Comparison of ENCODE assay signal across 25 cellular contexts in genomic region chr2:192571636-192572035, GRCh38.
DNase-seq lines count a peak whose midpoint lies in the region; ATAC-seq lines count a peak whose summit lies in the region.
"Had no signal": no experiment of that assay in that cellular context is flagged by ENCODE, and none has a peak within 500 bp of the region (broad histone marks: within the 10 kb centered on the region; RNA-seq: fewer than 3 reads in every experiment).

No MANE protein-coding gene starts in this region.

- DNase-seq in Right ventricle myocardium superior (peak; percentile 10), left cardiac atrium (no peak), NCI-H1092 (lab: John Stamatoyannopoulos, UW) (peak; percentile 12), NCI-H524 treated with DMSO at 0.1 percent for 48 hours (lab: John Stamatoyannopoulos, UW) (peak; percentile 24), posterior cingulate gyrus (no peak), DMS114 treated with DMSO at 0.1 percent for 48 hours (lab: John Stamatoyannopoulos, UW; ENCODE audit: unreplicated experiment) (no peak)
- DNase-seq: AML-193; C1 segment of cervical spinal cord; CD4-positive, alpha-beta memory T cell; COR-L47; GOT3; MM.1S; NCI-H1417 treated with DMSO at 0.1 percent for 48 hours; NCI-H187; NCI-H2081 treated with DMSO at 0.1 percent for 48 hours; NCI-H510A treated with DMSO at 0.1 percent for 48 hours; NCI-H82; RPMI8226; SIG-M5; SK-N-SH; SW 1271; T-helper 9 cell had no signal

- no peak for ATAC-seq in Right ventricle myocardium superior (ENCODE audit: poor library complexity)
- ATAC-seq in left cardiac atrium, result no peak
- ATAC-seq in HG03159 (IDR thresholded peaks at IDR 0.05; ENCODE audit: unreplicated experiment), result no peak
- ATAC-seq: A549, K562 had no signal

- intact Hi-C loops in Right ventricle myocardium superior (cut with DNase I) (no loop called here), left cardiac atrium (cut with DNase I) (no loop called here), posterior cingulate gyrus (cut with DNase I) (no loop called here)

Comparison
In these comparisons a context has a peak if more than half of its experiments do, and no peak if none do; other contexts are left out.
1. DNase-seq: peak in Right ventricle myocardium superior (single experiment), NCI-H1092 (single experiment) and NCI-H524 treated with DMSO at 0.1 percent for 48 hours (single experiment); none in left cardiac atrium (single experiment), posterior cingulate gyrus (0 of 10) and DMS114 treated with DMSO at 0.1 percent for 48 hours (single experiment).